ENCODE assay signal across 25 cellular contexts in genomic region chr22:35752833-35753189, GRCh38. TPM values are rescaled to one million over a fixed set of nuclear protein-coding genes. Genes with fewer than 3 reads are reported as not detected.
DNase-seq lines count a peak whose midpoint lies in the region; ATAC-seq and TF ChIP-seq lines count a peak whose summit lies in the region.
"Had no signal": no experiment of that assay in that cellular context is flagged by ENCODE, and none has a peak within 500 bp of the region (broad histone marks: within the 10 kb centered on the region; RNA-seq: fewer than 3 reads in every experiment).

No MANE protein-coding gene starts in this region.

- no peaks in the 10 kb centered on the region for H3K27me3 ChIP-seq in GM23248 (replicated peaks; ENCODE audit: insufficient read depth)
- no peaks in the 10 kb centered on the region for H3K27me3 ChIP-seq in SJSA1 (replicated peaks)
- no peaks in the 10 kb centered on the region for H3K27me3 ChIP-seq in psoas muscle (ENCODE audit: insufficient read depth in 3 of 3, low read length in 2 of 3)
- no peaks in the 10 kb centered on the region for H3K27me3 ChIP-seq in SK-N-SH (ENCODE audit: insufficient read depth)
- H3K27me3 ChIP-seq: gastroesophageal sphincter, tibial artery had no signal

- in situ Hi-C loops in GM23248 (cut with MboI), result no loop called here

- peak in 1 of 4 donors; percentile 42 for ATAC-seq in psoas muscle
- ATAC-seq in GM21717 (IDR thresholded peaks at IDR 0.05; ENCODE audit: unreplicated experiment), result no peak
- ATAC-seq: CD8-positive, alpha-beta T cell; gastroesophageal sphincter had no signal

- no peak overlapping the region for H2AFZ ChIP-seq in GM23248
- H2AFZ ChIP-seq in SK-N-SH (ENCODE audit: low read depth), result no peak overlapping the region

- H3K4me2 ChIP-seq in GM23248 (ENCODE audit: unreplicated experiment) (no peak overlapping the region), SK-N-SH (no peak overlapping the region)

- H3K27ac ChIP-seq in GM23248, result no peak overlapping the region
- H3K27ac ChIP-seq in SJSA1, result peak overlapping the region; percentile 24; the same call in 1 of the 2 replicates
- H3K27ac ChIP-seq in psoas muscle, result peak overlapping the region; percentile 56
- H3K27ac ChIP-seq in SK-N-SH (ENCODE audit: low read depth in 2 of 2, low read length in 1 of 2), result no peak overlapping the region
- H3K27ac ChIP-seq: epithelial cell of prostate, tibial artery had no signal

- H3K9ac ChIP-seq in GM23248 (0 out of 2 replicates have a peak overlapping the region, but pooled peaks have one; percentile 12), SK-N-SH (no peak overlapping the region)

- no peak for TF ChIP-seq CTCF in psoas muscle (IDR thresholded peaks at IDR 0.05)
- TF ChIP-seq CTCF in SK-N-SH (IDR thresholded peaks at IDR 0.05), result no peak
- TF ChIP-seq CTCF in lower leg skin (IDR thresholded peaks at IDR 0.05), result no peak

- intact Hi-C loops in psoas muscle (cut with DNase I), result no loop called here
- intact Hi-C loops in lower leg skin (cut with DNase I; ENCODE audit: low total_unique reads), result loop anchor here (10.0 kb wide), 1 partner anchor 1392 kb away; the partner anchor contains the start of gene IL2RB

- POLR2A ChIA-PET in SK-N-SH (lab: Yijun Ruan, JAX), result no interaction called here

- H3K9me3 ChIP-seq in GM23248 (ENCODE audit: low read depth) (no peaks in the 10 kb centered on the region), SJSA1 (replicated peaks) (no peaks in the 10 kb centered on the region), psoas muscle (no peaks in the 10 kb centered on the region), SK-N-SH (no peaks in the 10 kb centered on the region)
- H3K9me3 ChIP-seq: gastroesophageal sphincter, tibial artery had no signal

- TF ChIP-seq RAD21 in SK-N-SH (IDR thresholded peaks at IDR 0.05; ENCODE audit: low read length), result no peak

- WGBS in GM23248 (ENCODE audit: low coverage in 1 of 2, low lambda C conversion rate in 2 of 2, missing lambda C conversion rate in 2 of 2), 2 experiments, result 64 to 74% methylated on average over 3 of the region's 3 CpGs
- 62 to 67% (median 66%) methylated on average over 3 of the region's 3 CpGs for WGBS in psoas muscle, 3 donors
- 94% methylated on average over 3 of the region's 3 CpGs for WGBS in SK-N-SH (ENCODE audit: low lambda C conversion rate)
- WGBS in lower leg skin, 2 donors, result 71 to 77% methylated on average over 3 of the region's 3 CpGs

- H3K9me2 ChIP-seq in GM23248 (ENCODE audit: insufficient read depth) (no peaks in the 10 kb centered on the region), SK-N-SH (no peaks in the 10 kb centered on the region)

- H3K4me3 ChIP-seq in GM23248, result no peak overlapping the region
- no peak overlapping the region for H3K4me3 ChIP-seq in SJSA1
- H3K4me3 ChIP-seq in psoas muscle, result no peak overlapping the region
- no peak overlapping the region for H3K4me3 ChIP-seq in SK-N-SH (ENCODE audit: low read depth in 2 of 2, low read length in 1 of 2)
- no peak overlapping the region for H3K4me3 ChIP-seq in lower leg skin (ENCODE audit: low read depth, poor library complexity, severe bottlenecking)
- H3K4me3 ChIP-seq: gastroesophageal sphincter, skin epidermis, tibial artery had no signal

- H4K20me1 ChIP-seq in GM23248 (ENCODE audit: insufficient read depth), result no peaks in the 10 kb centered on the region
- H4K20me1 ChIP-seq in SK-N-SH (ENCODE audit: insufficient read depth), result no peaks in the 10 kb centered on the region

- peaks cover 54% of the 10 kb centered on the region for H3K79me2 ChIP-seq in GM23248 (ENCODE audit: insufficient read depth)
- peaks cover 15% of the 10 kb centered on the region for H3K79me2 ChIP-seq in SK-N-SH (ENCODE audit: insufficient read depth)

- CTCF ChIA-PET in SK-N-SH (lab: Yijun Ruan, JAX), result interaction anchor here (0.6 kb wide), 1 partner anchor 86 kb away, joined by 3 read pairs; no protein-coding TSS in a partner anchor

- H3K36me3 ChIP-seq in GM23248 (ENCODE audit: low read depth) (peaks cover 36% of the 10 kb centered on the region), SJSA1 (peaks cover 49% of the 10 kb centered on the region), psoas muscle (ENCODE audit: insufficient read depth in 1 of 2, low read depth in 1 of 2) (peaks cover 0 to 43% of the 10 kb centered on the region in 2 donors), SK-N-SH (replicated peaks in 1 of 2; ENCODE audit: control insufficient read depth in 1 of 2, insufficient read depth in 2 of 2, low read length in 1 of 2) (peaks cover 54 to 68% of the 10 kb centered on the region in 2 experiments)

- TF ChIP-seq POLR2A in lower leg skin (IDR thresholded peaks at IDR 0.05), result no peak

- H3F3A ChIP-seq in GM23248 (ENCODE audit: insufficient read depth) (peaks cover 32% of the 10 kb centered on the region), SK-N-SH (replicated peaks; ENCODE audit: insufficient read depth) (peaks cover 9% of the 10 kb centered on the region)

- H3K4me1 ChIP-seq in GM23248 (ENCODE audit: insufficient read depth) (peaks cover 5% of the 10 kb centered on the region), SJSA1 (replicated peaks) (peaks cover 33% of the 10 kb centered on the region), psoas muscle (peaks cover 14% of the 10 kb centered on the region), SK-N-SH (ENCODE audit: control insufficient read depth in 1 of 2, insufficient read depth in 2 of 2, low read depth in 1 of 2, low read length in 1 of 2) (peaks cover 11 to 20% of the 10 kb centered on the region in 2 experiments; a peak in 2 of 4 replicates)
- H3K4me1 ChIP-seq: tibial artery had no signal

- DNase-seq in GM23248 (peak; percentile 21), SJSA1 (ENCODE audit: low read depth in 1 of 2, low spot score in 2 of 2) (no peak), fibroblast of peridontal ligament (ENCODE audit: extremely low read depth) (peak; percentile 42), psoas muscle (no peak), amniotic stem cell (lab: John Stamatoyannopoulos, UW) (no peak), SK-N-SH (no peak), lower leg skin (ENCODE audit: low spot score in 2 of 2) (no peak)
- DNase-seq: activated CD4-positive, alpha-beta T cell treated with anti-CD3 and anti-CD28 coated beads for 4 hours; CD8-positive, alpha-beta T cell; H9; NCI-H1436; NCI-H510A treated with DMSO at 0.1 percent for 48 hours; stimulated activated CD4-positive, alpha-beta T cell treated with anti-CD3 and anti-CD28 coated beads, Interleukin-2, amount 100 ng/mL, for 24 hours; stimulated activated naive CD4-positive, alpha-beta T cell; T-helper 1 cell; tibial artery had no signal

- TF ChIP-seq EP300 in SK-N-SH (IDR thresholded peaks at IDR 0.05; ENCODE audit: borderline replicate concordance in 1 of 2, low read depth in 1 of 2, low read length in 1 of 2), result no peak

TF ChIP-seq in SK-N-SH, 30 proteins besides CTCF, POLR2A, EP300 and RAD21:
- no peak for TF ChIP-seq TEAD4 (IDR thresholded peaks at IDR 0.05; ENCODE audit: borderline replicate concordance, insufficient read depth)
- no peak for TF ChIP-seq IRF3 (IDR thresholded peaks at IDR 0.05; ENCODE audit: low read depth, low read length)
- TF ChIP-seq POLR2AphosphoS5 (IDR thresholded peaks at IDR 0.05; ENCODE audit: low read depth, low read length), result no peak
- no peak for TF ChIP-seq FOXJ3 (CRISPR knock-in tag; IDR thresholded peaks at IDR 0.05)
- TF ChIP-seq FOSL2 (IDR thresholded peaks at IDR 0.05; ENCODE audit: borderline replicate concordance, low read depth), result no peak
- no peak for TF ChIP-seq JUND (IDR thresholded peaks at IDR 0.05)
- TF ChIP-seq USF2 (IDR thresholded peaks at IDR 0.05; ENCODE audit: borderline replicate concordance, low read depth, low read length), result no peak
- no peak for TF ChIP-seq FOXM1 (IDR thresholded peaks at IDR 0.05; ENCODE audit: low read depth)

RNA-seq across cellular contexts. Expression of gene APOL5, which starts 35.1 kb away (rescaled TPM):
- not detected in 2 replicates for total RNA-seq in GM23248 (2014; rRNA removed; shearing (Covaris generic))
- polyA plus RNA-seq in GM23248 (2016; fragmentation: Nextera tagmentation; extraction: Ambion mirVana), result not detected in 2 replicates
- not detected in 2 replicates for total RNA-seq in SJSA1 (2014; rRNA removed; shearing (Covaris generic))
- under 1 TPM in 1 of 4 donors, not detected in 3; 0.45 TPM for total RNA-seq in psoas muscle
- under 1 TPM; 0.04 to 0.15 (median 0.04) TPM for polyA plus RNA-seq in psoas muscle
- not detected in 2 replicates for polyA plus RNA-seq in SK-N-SH (2012; rRNA removed)
- polyA plus RNA-seq in SK-N-SH (2012; cell fraction: cytosol; rRNA removed), result not detected in 2 replicates
- not detected in 2 replicates for polyA plus RNA-seq in SK-N-SH (2012; cell fraction: nucleus; rRNA removed)
- not detected for total RNA-seq in lower leg skin
- total RNA-seq: CD8-positive, alpha-beta T cell; dermis blood vessel endothelial cell; gastroesophageal sphincter; H9; kidney epithelial cell; M059J; pulmonary artery endothelial cell had no signal
- polyA plus RNA-seq: neural cell had no signal

Comparison
In these comparisons a context has a peak if more than half of its experiments do, and no peak if none do; other contexts are left out.
1. DNase-seq: peak in GM23248 (single experiment) and fibroblast of peridontal ligament (single experiment); none in SJSA1 (0 of 2), psoas muscle (0 of 2), amniotic stem cell (single experiment), SK-N-SH (single experiment) and lower leg skin (0 of 2).
2. H3K27ac ChIP-seq: peak in SJSA1 (single experiment) and psoas muscle (single experiment); none in GM23248 (single experiment) and SK-N-SH (0 of 2).